In genomic region chr15:73051402-73051810, GRCh38 we compare ENCODE assay signal across 8 cellular contexts. TPM values are rescaled to one million over a fixed set of nuclear protein-coding genes. Genes with fewer than 3 reads are reported as not detected.
DNase-seq lines count a peak whose midpoint lies in the region; ATAC-seq and TF ChIP-seq lines count a peak whose summit lies in the region.

No MANE protein-coding gene starts in this region.

- peaks cover 4% of the 10 kb centered on the region for H3K4me1 ChIP-seq in rectal smooth muscle tissue (ENCODE audit: control insufficient read depth, insufficient read depth, low read length)

- H3K27me3 ChIP-seq in rectal smooth muscle tissue (ENCODE audit: control insufficient read depth, insufficient read depth, low read length), result no peaks in the 10 kb centered on the region

- peaks cover 39 to 51% (median 39%) of the 10 kb centered on the region in 3 donors for H3K27me3 Mint-ChIP-seq in CD14-positive monocyte (ENCODE audit: low read depth in 3 of 3)
- H3K27me3 Mint-ChIP-seq in activated naive CD4-positive, alpha-beta T cell treated with anti-CD3 and anti-CD28 coated beads, Interleukin-2, amount 50 U/mL, for 24 hours, result no peaks in the 10 kb centered on the region

- H3K4me3 ChIP-seq in rectal smooth muscle tissue (ENCODE audit: low read length), result peak overlapping the region; percentile 81

- H3K4me3 Mint-ChIP-seq in CD14-positive monocyte, result peak overlapping the region; percentile 68 to 73
- peak overlapping the region; percentile 77 for H3K4me3 Mint-ChIP-seq in activated naive CD4-positive, alpha-beta T cell treated with anti-CD3 and anti-CD28 coated beads, Interleukin-2, amount 50 U/mL, for 24 hours

- peaks cover 0 to 6% (median 2%) of the 10 kb centered on the region in 7 donors for H3K9me3 Mint-ChIP-seq in CD14-positive monocyte
- no peaks in the 10 kb centered on the region for H3K9me3 Mint-ChIP-seq in activated naive CD4-positive, alpha-beta T cell treated with anti-CD3 and anti-CD28 coated beads, Interleukin-2, amount 50 U/mL, for 24 hours

- peak; percentile 4 for ATAC-seq in HG02938 (IDR thresholded peaks at IDR 0.05; ENCODE audit: unreplicated experiment)
- ATAC-seq in left cardiac atrium, result peak; percentile 62 to 66

- H3K36me3 Mint-ChIP-seq in CD14-positive monocyte, result peaks cover 0 to 2% of the 10 kb centered on the region in 2 donors
- no peaks in the 10 kb centered on the region for H3K36me3 Mint-ChIP-seq in activated naive CD4-positive, alpha-beta T cell treated with anti-CD3 and anti-CD28 coated beads, Interleukin-2, amount 50 U/mL, for 24 hours

- DNase-seq in CD14-positive monocyte (ENCODE audit: low spot score) (no peak), left cardiac atrium (no peak), 8988T (no peak)
- no peak for DNase-seq in stimulated activated CD4-positive, alpha-beta T cell treated with anti-CD3 and anti-CD28 coated beads, Interleukin-15, amount 100 ng/mL, for 24 hours
- no peak for DNase-seq in activated CD4-positive, alpha-beta T cell treated with anti-CD3 and anti-CD28 coated beads for 48 hours

- peaks cover 8% of the 10 kb centered on the region for H3K4me1 Mint-ChIP-seq in CD14-positive monocyte
- H3K4me1 Mint-ChIP-seq in activated naive CD4-positive, alpha-beta T cell treated with anti-CD3 and anti-CD28 coated beads, Interleukin-2, amount 50 U/mL, for 24 hours, result peaks cover 10% of the 10 kb centered on the region

- no peak for TF ChIP-seq CTCF in CD14-positive monocyte (IDR thresholded peaks at IDR 0.05)

- intact Hi-C loops in CD14-positive monocyte (cut with micrococcal nuclease) (no loop called here), left cardiac atrium (cut with DNase I) (no loop called here)

- no peak overlapping the region for H3K27ac Mint-ChIP-seq in CD14-positive monocyte
- H3K27ac Mint-ChIP-seq in activated naive CD4-positive, alpha-beta T cell treated with anti-CD3 and anti-CD28 coated beads, Interleukin-2, amount 50 U/mL, for 24 hours, result peak overlapping the region; percentile 37

- peak overlapping the region; percentile 56 for H3K9ac ChIP-seq in rectal smooth muscle tissue (ENCODE audit: low read length)

- no peaks in the 10 kb centered on the region for H3K36me3 ChIP-seq in rectal smooth muscle tissue (ENCODE audit: control insufficient read depth, insufficient read depth, low read length)

- H3K27ac ChIP-seq in rectal smooth muscle tissue (ENCODE audit: low read depth, low read length), result peak overlapping the region; percentile 94

RNA-seq across cellular contexts. Expression of gene NEO1, which starts 0.9 kb away (rescaled TPM):
- under 1 TPM in 1 of 2 donors, not detected in 1; 0.06 TPM for polyA plus RNA-seq in CD14-positive monocyte
- 10 to 100 TPM; 10.6 to 16.3 TPM for total RNA-seq in left cardiac atrium
